In genomic region chr10:128050937-128051336, GRCh38 we compare ENCODE assay signal across 11 cellular contexts.
DNase-seq lines count a peak whose midpoint lies in the region; ATAC-seq and TF ChIP-seq lines count a peak whose summit lies in the region.
"Had no signal": no experiment of that assay in that cellular context is flagged by ENCODE, and none has a peak within 500 bp of the region (broad histone marks: within the 10 kb centered on the region; RNA-seq: fewer than 3 reads in every experiment).

No MANE protein-coding gene starts in this region.

- no peak for TF ChIP-seq CTCF in fibroblast of mammary gland (conservative IDR thresholded peaks at IDR 0.05; ENCODE audit: control insufficient read depth, insufficient read depth, low read depth, low read length)
- no peak for TF ChIP-seq CTCF in stomach (IDR thresholded peaks at IDR 0.05)

- no peak for TF ChIP-seq POLR2A in stomach (IDR thresholded peaks at IDR 0.05)

- H3K9me3 Mint-ChIP-seq in activated naive CD4-positive, alpha-beta T cell treated with anti-CD3 and anti-CD28 coated beads, Interleukin-2, amount 50 U/mL, for 24 hours: no peaks in the 10 kb centered on the region

- no peak for TF ChIP-seq EP300 in stomach (IDR thresholded peaks at IDR 0.05)

- peaks cover 5 to 51% (median 24%) of the 10 kb centered on the region in 4 donors for H3K4me1 ChIP-seq in stomach

- H3K27me3 Mint-ChIP-seq in activated naive CD4-positive, alpha-beta T cell treated with anti-CD3 and anti-CD28 coated beads, Interleukin-2, amount 50 U/mL, for 24 hours: no peaks in the 10 kb centered on the region

- peaks cover 52% of the 10 kb centered on the region for H3K4me1 Mint-ChIP-seq in activated naive CD4-positive, alpha-beta T cell treated with anti-CD3 and anti-CD28 coated beads, Interleukin-2, amount 50 U/mL, for 24 hours

- peaks cover 5% of the 10 kb centered on the region for H3K36me3 Mint-ChIP-seq in activated naive CD4-positive, alpha-beta T cell treated with anti-CD3 and anti-CD28 coated beads, Interleukin-2, amount 50 U/mL, for 24 hours

- H3K36me3 ChIP-seq in stomach: peaks cover 2 to 48% (median 41%) of the 10 kb centered on the region in 4 donors

- no peak for ATAC-seq in GM19452 (IDR thresholded peaks at IDR 0.05; ENCODE audit: unreplicated experiment)

- H3K9me3 ChIP-seq in stomach: no peaks in the 10 kb centered on the region

- H3K4me3 ChIP-seq in fibroblast of mammary gland (ENCODE audit: control insufficient read depth, low read depth, low read length) (no peak overlapping the region), stomach (no peak overlapping the region)

- H3K27ac ChIP-seq in stomach: peak overlapping the region in 3 of 5 donors; percentile 29 to 86 (median 79)

- DNase-seq in activated naive CD4-positive, alpha-beta T cell treated with Interleukin-2 at 50 U/mL for 16 hours: no peak
- DNase-seq in SIG-M5 treated with dmso at 0.1 percent for 504 hours (lab: John Stamatoyannopoulos, UW; ENCODE audit: unreplicated experiment): peak; percentile 93
- DNase-seq in fibroblast of mammary gland (ENCODE audit: low read depth): peak; percentile 21
- DNase-seq in stomach: no peak
- DNase-seq in foreskin melanocyte: no peak
- DNase-seq in stimulated activated naive CD4-positive, alpha-beta T cell treated with Interleukin-2 at 50 U/mL for 16 hours (lab: John Stamatoyannopoulos, UW): no peak
- DNase-seq: NCI-H1694; occipital lobe; stimulated activated CD4-positive, alpha-beta T cell treated with anti-CD3 and anti-CD28 coated beads, Interleukin-1b, Interleukin-23, amount 100 ng/mL, for 48 hours had no signal

- H3K4me3 Mint-ChIP-seq in activated naive CD4-positive, alpha-beta T cell treated with anti-CD3 and anti-CD28 coated beads, Interleukin-2, amount 50 U/mL, for 24 hours: peak overlapping the region; percentile 12

- no peaks in the 10 kb centered on the region for H3K27me3 ChIP-seq in stomach

- intact Hi-C loops in stomach (cut with DNase I; ENCODE audit: low total_unique reads): no loop called here

- no peak overlapping the region for H3K27ac Mint-ChIP-seq in activated naive CD4-positive, alpha-beta T cell treated with anti-CD3 and anti-CD28 coated beads, Interleukin-2, amount 50 U/mL, for 24 hours

Comparison
In these comparisons a context has a peak if more than half of its experiments do, and no peak if none do; other contexts are left out.
1. DNase-seq: peak in SIG-M5 treated with dmso at 0.1 percent for 504 hours (single experiment) and fibroblast of mammary gland (single experiment); none in activated naive CD4-positive, alpha-beta T cell treated with Interleukin-2 at 50 U/mL for 16 hours (single experiment), stomach (single experiment), foreskin melanocyte (single experiment) and stimulated activated naive CD4-positive, alpha-beta T cell treated with Interleukin-2 at 50 U/mL for 16 hours (single experiment).